In genomic region chr2:33488715-33489540, GRCh38 we compare ENCODE assay signal across 10 cellular contexts. TPM values are rescaled to one million over a fixed set of nuclear protein-coding genes. Genes with fewer than 3 reads are reported as not detected.
DNase-seq lines count a peak whose midpoint lies in the region; ATAC-seq and TF ChIP-seq lines count a peak whose summit lies in the region.
"Had no signal": no experiment of that assay in that cellular context is flagged by ENCODE, and none has a peak within 500 bp of the region (broad histone marks: within the 10 kb centered on the region; RNA-seq: fewer than 3 reads in every experiment).

No MANE protein-coding gene starts in this region.

- no peaks in the 10 kb centered on the region for H3K36me3 Mint-ChIP-seq in activated CD8-positive, alpha-beta T cell treated with anti-CD3 and anti-CD28 coated beads for 36 hours (ENCODE audit: low read depth)
- H3K36me3 Mint-ChIP-seq in activated CD8-positive, alpha-beta T cell treated with anti-CD3 and anti-CD28 coated beads, Interleukin-2, amount 10 ng/mL, durations not matched to agents 7 days and 5 days (ENCODE audit: low read depth): peaks cover 17% of the 10 kb centered on the region
- peaks cover 35% of the 10 kb centered on the region for H3K36me3 Mint-ChIP-seq in stimulated activated memory B cell treated with anti-CD40 and anti-IgM and Interleukin-4, amounts not matched to agents 10 μg/mL and 1 μg/mL and 100 μg/mL, for 72 hours

- DNase-seq in activated CD8-positive, alpha-beta T cell treated with anti-CD3 and anti-CD28 coated beads for 36 hours: no peak
- no peak for DNase-seq in activated CD8-positive, alpha-beta T cell treated with anti-CD3 and anti-CD28 coated beads, Interleukin-2, amount 10 ng/mL, durations not matched to agents 7 days and 5 days
- DNase-seq in left lung (no peak), upper lobe of left lung (no peak), PC-3 (no peak)
- DNase-seq: immature natural killer cell, NCI-H510A had no signal

- H3K9me3 Mint-ChIP-seq in activated CD8-positive, alpha-beta T cell treated with anti-CD3 and anti-CD28 coated beads for 36 hours: peaks cover 2% of the 10 kb centered on the region
- peaks cover 10% of the 10 kb centered on the region for H3K9me3 Mint-ChIP-seq in activated CD8-positive, alpha-beta T cell treated with anti-CD3 and anti-CD28 coated beads, Interleukin-2, amount 10 ng/mL, durations not matched to agents 7 days and 5 days (ENCODE audit: insufficient read depth)
- peaks cover 2% of the 10 kb centered on the region for H3K9me3 Mint-ChIP-seq in stimulated activated memory B cell treated with anti-CD40 and anti-IgM and Interleukin-4, amounts not matched to agents 10 μg/mL and 1 μg/mL and 100 μg/mL, for 72 hours

- no peak overlapping the region for H3K27ac Mint-ChIP-seq in activated CD8-positive, alpha-beta T cell treated with anti-CD3 and anti-CD28 coated beads for 36 hours
- H3K27ac Mint-ChIP-seq in activated CD8-positive, alpha-beta T cell treated with anti-CD3 and anti-CD28 coated beads, Interleukin-2, amount 10 ng/mL, durations not matched to agents 7 days and 5 days: no peak overlapping the region
- H3K27ac Mint-ChIP-seq in stimulated activated memory B cell treated with anti-CD40 and anti-IgM and Interleukin-4, amounts not matched to agents 10 μg/mL and 1 μg/mL and 100 μg/mL, for 72 hours: peak overlapping the region; percentile 100
- H3K27ac Mint-ChIP-seq: immature natural killer cell had no signal

- H3K27ac ChIP-seq in left lung: no peak overlapping the region
- no peak overlapping the region for H3K27ac ChIP-seq in upper lobe of left lung
- H3K27ac ChIP-seq in PC-3 (ENCODE audit: low read length): no peak overlapping the region

- CTCF ChIA-PET in activated CD8-positive, alpha-beta T cell treated with anti-CD3 and anti-CD28 coated beads for 36 hours (lab: Charles Lee): interaction anchor here (1.0 to 1.3 kb wide), 2 partner anchors 10 to 13 kb away, joined by 3 to 4 read pairs; partner anchors contain the start of gene RASGRP3
- CTCF ChIA-PET in activated CD8-positive, alpha-beta T cell treated with anti-CD3 and anti-CD28 coated beads, Interleukin-2, amount 10 ng/mL, durations not matched to agents 7 days and 5 days (lab: Charles Lee): interaction anchor here (1.0 to 1.4 kb wide), 2 partner anchors 13 kb away, joined by 3 to 7 read pairs; no protein-coding TSS in a partner anchor
- CTCF ChIA-PET in PC-3 (lab: Charles Lee): no interaction called here

- peaks cover 0 to 3% of the 10 kb centered on the region in 2 donors for H3K4me1 ChIP-seq in left lung
- peaks cover 0 to 8% (median 0%) of the 10 kb centered on the region in 4 donors for H3K4me1 ChIP-seq in upper lobe of left lung
- peaks cover 3% of the 10 kb centered on the region for H3K4me1 ChIP-seq in PC-3 (ENCODE audit: insufficient read depth, low read length)

- no peak overlapping the region for H3K9ac ChIP-seq in PC-3 (ENCODE audit: low read length)

- H3K79me2 ChIP-seq in PC-3 (ENCODE audit: low read length): no peaks in the 10 kb centered on the region

- H3F3A ChIP-seq in PC-3 (ENCODE audit: low read length, unreplicated experiment): no peaks in the 10 kb centered on the region

- no peak for TF ChIP-seq EP300 in upper lobe of left lung (IDR thresholded peaks at IDR 0.05)

- H4K20me1 ChIP-seq in PC-3 (ENCODE audit: low read length): no peaks in the 10 kb centered on the region

- TF ChIP-seq POLR2A in upper lobe of left lung (IDR thresholded peaks at IDR 0.05): no peak

- no TSS peak for BruUV-seq in PC-3 (replicated peaks; lab: Mats Ljungman, UMichigan)

- H3K9me3 ChIP-seq in left lung: peaks cover 0 to 10% of the 10 kb centered on the region in 2 donors
- peaks cover 0 to 6% (median 0%) of the 10 kb centered on the region in 4 donors for H3K9me3 ChIP-seq in upper lobe of left lung
- peaks cover 5% of the 10 kb centered on the region; the same call in 1 of the 2 replicates for H3K9me3 ChIP-seq in PC-3 (ENCODE audit: low read length)

- peak; percentile 51 for ATAC-seq in activated CD8-positive, alpha-beta T cell treated with anti-CD3 and anti-CD28 coated beads for 36 hours
- no peak for ATAC-seq in activated CD8-positive, alpha-beta T cell treated with anti-CD3 and anti-CD28 coated beads, Interleukin-2, amount 10 ng/mL, durations not matched to agents 7 days and 5 days
- peak; percentile 40 for ATAC-seq in GM21576 (IDR thresholded peaks at IDR 0.05; ENCODE audit: unreplicated experiment)
- peak; percentile 60 for ATAC-seq in HG03280 (IDR thresholded peaks at IDR 0.05; ENCODE audit: unreplicated experiment)
- ATAC-seq in stimulated activated memory B cell treated with anti-CD40 and anti-IgM and Interleukin-4, amounts not matched to agents 10 μg/mL and 1 μg/mL and 100 μg/mL, for 72 hours: peak; percentile 39
- ATAC-seq in left lung: no peak
- ATAC-seq in upper lobe of left lung (ENCODE audit: low FRiP score in 2 of 2): no peak
- no peak for ATAC-seq in PC-3

- H3K36me3 ChIP-seq in left lung (no peaks in the 10 kb centered on the region), upper lobe of left lung (no peaks in the 10 kb centered on the region), PC-3 (ENCODE audit: low read depth, low read length) (no peaks in the 10 kb centered on the region; the same call in 1 of the 2 replicates)

- peaks cover 6% of the 10 kb centered on the region for H3K4me1 Mint-ChIP-seq in activated CD8-positive, alpha-beta T cell treated with anti-CD3 and anti-CD28 coated beads for 36 hours (ENCODE audit: low read depth)
- H3K4me1 Mint-ChIP-seq in activated CD8-positive, alpha-beta T cell treated with anti-CD3 and anti-CD28 coated beads, Interleukin-2, amount 10 ng/mL, durations not matched to agents 7 days and 5 days (ENCODE audit: low read depth): peaks cover 3% of the 10 kb centered on the region
- H3K4me1 Mint-ChIP-seq in stimulated activated memory B cell treated with anti-CD40 and anti-IgM and Interleukin-4, amounts not matched to agents 10 μg/mL and 1 μg/mL and 100 μg/mL, for 72 hours: peaks cover 81% of the 10 kb centered on the region

- intact Hi-C loops in activated CD8-positive, alpha-beta T cell treated with anti-CD3 and anti-CD28 coated beads for 36 hours (cut with micrococcal nuclease): no loop called here
- intact Hi-C loops in left lung (cut with DNase I) (loop anchor here in 1 of 2 donors (10.0 kb wide), 1 partner anchor 76 kb away; no protein-coding TSS in a partner anchor), PC-3 (cut with micrococcal nuclease) (no loop called here)

- no peaks in the 10 kb centered on the region for H3K27me3 ChIP-seq in left lung
- H3K27me3 ChIP-seq in upper lobe of left lung: no peaks in the 10 kb centered on the region
- H3K27me3 ChIP-seq in PC-3 (ENCODE audit: low read length): no peaks in the 10 kb centered on the region

- WGBS in upper lobe of left lung, 2 donors: 80 to 90% methylated on average over 8 of the region's 8 CpGs

- no peak overlapping the region for H2AFZ ChIP-seq in PC-3 (ENCODE audit: low read length)

- peaks cover 2% of the 10 kb centered on the region for H3K27me3 Mint-ChIP-seq in activated CD8-positive, alpha-beta T cell treated with anti-CD3 and anti-CD28 coated beads for 36 hours
- peaks cover 2% of the 10 kb centered on the region for H3K27me3 Mint-ChIP-seq in activated CD8-positive, alpha-beta T cell treated with anti-CD3 and anti-CD28 coated beads, Interleukin-2, amount 10 ng/mL, durations not matched to agents 7 days and 5 days (ENCODE audit: low read depth)
- no peaks in the 10 kb centered on the region for H3K27me3 Mint-ChIP-seq in stimulated activated memory B cell treated with anti-CD40 and anti-IgM and Interleukin-4, amounts not matched to agents 10 μg/mL and 1 μg/mL and 100 μg/mL, for 72 hours

- POLR2A ChIA-PET in activated CD8-positive, alpha-beta T cell treated with anti-CD3 and anti-CD28 coated beads for 36 hours (lab: Charles Lee): no interaction called here
- POLR2A ChIA-PET in activated CD8-positive, alpha-beta T cell treated with anti-CD3 and anti-CD28 coated beads, Interleukin-2, amount 10 ng/mL, durations not matched to agents 7 days and 5 days (lab: Charles Lee): interaction anchor here (0.7 kb wide), 1 partner anchor 11 kb away, joined by 3 read pairs; no protein-coding TSS in a partner anchor
- POLR2A ChIA-PET in PC-3 (lab: Charles Lee; ENCODE audit: unreplicated experiment): no interaction called here

- no peak overlapping the region for H3K4me2 ChIP-seq in PC-3 (ENCODE audit: low read length)

- H3K4me3 Mint-ChIP-seq in activated CD8-positive, alpha-beta T cell treated with anti-CD3 and anti-CD28 coated beads for 36 hours: no peak overlapping the region
- H3K4me3 Mint-ChIP-seq in activated CD8-positive, alpha-beta T cell treated with anti-CD3 and anti-CD28 coated beads, Interleukin-2, amount 10 ng/mL, durations not matched to agents 7 days and 5 days: no peak overlapping the region
- peak overlapping the region; percentile 63 for H3K4me3 Mint-ChIP-seq in stimulated activated memory B cell treated with anti-CD40 and anti-IgM and Interleukin-4, amounts not matched to agents 10 μg/mL and 1 μg/mL and 100 μg/mL, for 72 hours
- H3K4me3 Mint-ChIP-seq: immature natural killer cell had no signal

- TF ChIP-seq CTCF in activated CD8-positive, alpha-beta T cell treated with anti-CD3 and anti-CD28 coated beads for 36 hours (IDR thresholded peaks at IDR 0.05): no peak
- TF ChIP-seq CTCF in left lung (IDR thresholded peaks at IDR 0.05) (no peak), upper lobe of left lung (IDR thresholded peaks at IDR 0.05) (no peak), PC-3 (conservative IDR thresholded peaks at IDR 0.05; ENCODE audit: low read depth, low read length) (no peak)

- H3K9me2 ChIP-seq in PC-3 (replicated peaks; ENCODE audit: low read length): no peaks in the 10 kb centered on the region

- H3K4me3 ChIP-seq in left lung (no peak overlapping the region), upper lobe of left lung (no peak overlapping the region), PC-3 (ENCODE audit: low read length) (no peak overlapping the region)

RNA-seq across cellular contexts. Expression of gene RASGRP3, which starts 12.5 kb away (rescaled TPM):
- total RNA-seq in activated CD8-positive, alpha-beta T cell treated with anti-CD3 and anti-CD28 coated beads for 36 hours: 1 to 10 TPM in 1 of 2 experiments, under 1 TPM in 1; 0.98 to 1.6 TPM
- 1 to 10 TPM; 3.7 to 4.0 TPM for total RNA-seq in activated CD8-positive, alpha-beta T cell treated with anti-CD3 and anti-CD28 coated beads, Interleukin-2, amount 10 ng/mL, durations not matched to agents 7 days and 5 days
- total RNA-seq in left lung (10 to 100 TPM; 20.3 to 27.2 TPM), upper lobe of left lung (10 to 100 TPM in 5 of 6 donors, 1 to 10 TPM in 1; 7.0 to 34.6 (median 14.1) TPM), PC-3 (2014; rRNA removed) (0.15 and 0.52 TPM in 2 replicates)

Comparison
In these comparisons a context has a peak if more than half of its experiments do, and no peak if none do; other contexts are left out.
1. ATAC-seq: peak in activated CD8-positive, alpha-beta T cell treated with anti-CD3 and anti-CD28 coated beads for 36 hours (single experiment), GM21576 (single experiment), HG03280 (single experiment) and stimulated activated memory B cell treated with anti-CD40 and anti-IgM and Interleukin-4, amounts not matched to agents 10 μg/mL and 1 μg/mL and 100 μg/mL, for 72 hours (single experiment); none in activated CD8-positive, alpha-beta T cell treated with anti-CD3 and anti-CD28 coated beads, Interleukin-2, amount 10 ng/mL, durations not matched to agents 7 days and 5 days (single experiment), left lung (single experiment), upper lobe of left lung (0 of 2) and PC-3 (single experiment).